33 cellular contexts compared by ENCODE assay signal in genomic region chr13:87168390-87168789, GRCh38.
"Had no signal": no experiment of that assay in that cellular context is flagged by ENCODE, and none has a peak within 500 bp of the region (broad histone marks: within the 10 kb centered on the region; RNA-seq: fewer than 3 reads in every experiment).

No MANE protein-coding gene starts in this region.

- H3K27ac ChIP-seq: adrenal gland, body of pancreas, epithelial cell of prostate, esophagus squamous epithelium, gastroesophageal sphincter had no signal

- H3K27me3 ChIP-seq: adrenal gland, body of pancreas, esophagus squamous epithelium, gastroesophageal sphincter had no signal

- FAIRE-seq: colon, endometrium, endothelial cell of umbilical vein had no signal

- H3K9me3 ChIP-seq: adrenal gland, body of pancreas, esophagus squamous epithelium, gastroesophageal sphincter had no signal

- H3K4me1 Mint-ChIP-seq: activated CD4-positive, alpha-beta T cell treated with anti-CD3 and anti-CD28 coated beads for 36 hours; activated CD4-positive, alpha-beta T cell treated with anti-CD3 and anti-CD28 coated beads, Interleukin-2, amount 10 ng/mL, durations not matched to agents 24 days and 14 days; activated CD8-positive, alpha-beta memory T cell treated with anti-CD3 and anti-CD28 coated beads, Interleukin-2, amount 10 ng/mL, durations not matched to agents 7 days and 5 days; activated naive CD4-positive, alpha-beta T cell treated with anti-CD3 and anti-CD28 coated beads, Interleukin-2, amount 50 U/mL, for 24 hours; activated naive CD8-positive, alpha-beta T cell treated with anti-CD3 and anti-CD28 coated beads for 36 hours; activated naive CD8-positive, alpha-beta T cell treated with anti-CD3 and anti-CD28 coated beads, Interleukin-2, amount 50 U/mL, for 24 hours had no signal

- H3K36me3 ChIP-seq: adrenal gland, esophagus squamous epithelium, gastroesophageal sphincter had no signal

- H3K4me3 ChIP-seq: adrenal gland, body of pancreas, esophagus squamous epithelium, gastroesophageal sphincter had no signal

- DNase-seq: activated CD4-positive, alpha-beta memory T cell treated with anti-CD3 and anti-CD28 coated beads for 36 hours; activated CD4-positive, alpha-beta T cell treated with anti-CD3 and anti-CD28 coated beads for 36 hours; activated CD4-positive, alpha-beta T cell treated with anti-CD3 and anti-CD28 coated beads, Interleukin-2, amount 10 ng/mL, durations not matched to agents 24 days and 14 days; activated CD4-positive, CD25-positive, alpha-beta regulatory T cell; activated CD4-positive, CD25-positive, alpha-beta regulatory T cell treated with anti-CD3 and anti-CD28 coated beads, Interleukin-2, amount 50 U/mL, for 72 hours; activated CD8-positive, alpha-beta memory T cell treated with anti-CD3 and anti-CD28 coated beads, Interleukin-2, amount 10 ng/mL, durations not matched to agents 7 days and 5 days; activated CD8-positive, alpha-beta memory T cell treated with anti-CD3 and anti-CD28 coated beads, Interleukin-2, amount 50 U/mL, for 4 hours; activated CD8-positive, alpha-beta T cell treated with anti-CD3 and anti-CD28 coated beads, Interleukin-2, amount 10 ng/mL, durations not matched to agents 7 days and 5 days; activated effector memory CD4-positive, alpha-beta T cell treated with anti-CD3 and anti-CD28 coated beads, Interleukin-2, amount 50 U/mL, for 16 hours; activated naive CD4-positive, alpha-beta T cell treated with Interleukin-2 at 50 U/mL for 16 hours; activated naive CD8-positive, alpha-beta T cell treated with anti-CD3 and anti-CD28 coated beads for 36 hours; activated naive CD8-positive, alpha-beta T cell treated with anti-CD3 and anti-CD28 coated beads, Interleukin-2, amount 50 U/mL, for 24 hours; activated T-cell treated with anti-CD3 and anti-CD28 coated beads, Interleukin-2, amount 50 U/mL, for 1 hour; activated T-cell treated with anti-CD3 and anti-CD28 coated beads, Interleukin-2, amount 50 U/mL, for 48 hours; adrenal gland; anterior cingulate cortex; body of pancreas; caudate nucleus; cortex of kidney; dermis blood vessel endothelial cell; effector CD4-positive, alpha-beta T cell; effector memory CD8-positive, alpha-beta T cell; esophagus squamous epithelium; foreskin melanocyte; T-helper 2 cell had no signal

- H3K36me3 Mint-ChIP-seq: activated CD4-positive, alpha-beta memory T cell treated with anti-CD3 and anti-CD28 coated beads for 36 hours; activated CD8-positive, alpha-beta memory T cell treated with anti-CD3 and anti-CD28 coated beads, Interleukin-2, amount 10 ng/mL, durations not matched to agents 7 days and 5 days; activated naive CD4-positive, alpha-beta T cell treated with anti-CD3 and anti-CD28 coated beads, Interleukin-2, amount 50 U/mL, for 24 hours; activated naive CD8-positive, alpha-beta T cell treated with anti-CD3 and anti-CD28 coated beads for 36 hours had no signal

- H3K9me3 Mint-ChIP-seq: activated naive CD8-positive, alpha-beta T cell treated with anti-CD3 and anti-CD28 coated beads for 36 hours had no signal

- H3K4me3 Mint-ChIP-seq: activated CD4-positive, alpha-beta memory T cell treated with anti-CD3 and anti-CD28 coated beads for 36 hours; activated CD4-positive, alpha-beta T cell treated with anti-CD3 and anti-CD28 coated beads for 36 hours; activated CD4-positive, alpha-beta T cell treated with anti-CD3 and anti-CD28 coated beads, Interleukin-2, amount 10 ng/mL, durations not matched to agents 24 days and 14 days; activated CD8-positive, alpha-beta memory T cell treated with anti-CD3 and anti-CD28 coated beads, Interleukin-2, amount 10 ng/mL, durations not matched to agents 7 days and 5 days; activated CD8-positive, alpha-beta T cell treated with anti-CD3 and anti-CD28 coated beads, Interleukin-2, amount 10 ng/mL, durations not matched to agents 7 days and 5 days; activated naive CD4-positive, alpha-beta T cell treated with anti-CD3 and anti-CD28 coated beads, Interleukin-2, amount 50 U/mL, for 24 hours; activated naive CD8-positive, alpha-beta T cell treated with anti-CD3 and anti-CD28 coated beads for 36 hours; activated naive CD8-positive, alpha-beta T cell treated with anti-CD3 and anti-CD28 coated beads, Interleukin-2, amount 50 U/mL, for 24 hours; activated T-helper 1 cell treated with anti-CD3 and anti-CD28 coated beads, Interleukin-12 subunit alpha, Interleukin-12 subunit beta, Interleukin-2, Interleukin-4 antibody, amounts not matched to agents 30 ng/mL and 10 ng/mL and 1 ng/mL, durations not matched to agents 14 hours and 24 hours and 36 hours; effector memory CD8-positive, alpha-beta T cell had no signal

- ATAC-seq: activated CD4-positive, alpha-beta T cell treated with anti-CD3 and anti-CD28 coated beads for 36 hours; activated CD8-positive, alpha-beta memory T cell treated with anti-CD3 and anti-CD28 coated beads, Interleukin-2, amount 10 ng/mL, durations not matched to agents 7 days and 5 days; activated CD8-positive, alpha-beta T cell treated with anti-CD3 and anti-CD28 coated beads, Interleukin-2, amount 10 ng/mL, durations not matched to agents 7 days and 5 days; activated naive CD8-positive, alpha-beta T cell treated with anti-CD3 and anti-CD28 coated beads, Interleukin-2, amount 50 U/mL, for 24 hours; body of pancreas; effector memory CD8-positive, alpha-beta T cell; gastroesophageal sphincter had no signal

- H3K27ac Mint-ChIP-seq: activated CD4-positive, alpha-beta memory T cell treated with anti-CD3 and anti-CD28 coated beads for 36 hours; activated CD4-positive, alpha-beta T cell treated with anti-CD3 and anti-CD28 coated beads for 36 hours; activated CD4-positive, alpha-beta T cell treated with anti-CD3 and anti-CD28 coated beads, Interleukin-2, amount 10 ng/mL, durations not matched to agents 24 days and 14 days; activated CD8-positive, alpha-beta memory T cell treated with anti-CD3 and anti-CD28 coated beads, Interleukin-2, amount 10 ng/mL, durations not matched to agents 7 days and 5 days; activated CD8-positive, alpha-beta T cell treated with anti-CD3 and anti-CD28 coated beads, Interleukin-2, amount 10 ng/mL, durations not matched to agents 7 days and 5 days; activated naive CD4-positive, alpha-beta T cell treated with anti-CD3 and anti-CD28 coated beads, Interleukin-2, amount 50 U/mL, for 24 hours; activated naive CD8-positive, alpha-beta T cell treated with anti-CD3 and anti-CD28 coated beads for 36 hours; activated naive CD8-positive, alpha-beta T cell treated with anti-CD3 and anti-CD28 coated beads, Interleukin-2, amount 50 U/mL, for 24 hours; activated T-helper 1 cell treated with anti-CD3 and anti-CD28 coated beads, Interleukin-12 subunit alpha, Interleukin-12 subunit beta, Interleukin-2, Interleukin-4 antibody, amounts not matched to agents 30 ng/mL and 10 ng/mL and 1 ng/mL, durations not matched to agents 14 hours and 24 hours and 36 hours; activated T-helper 2 cell treated with anti-CD3 and anti-CD28 coated beads, Interferon-gamma antibody, Interleukin-2, Interleukin-4, amounts not matched to agents 10 μg/mL and 5 μg/mL and 100 μg/mL, durations not matched to agents 14 hours and 24 hours and 36 hours; effector memory CD8-positive, alpha-beta T cell had no signal

- H3K4me1 ChIP-seq: adrenal gland, body of pancreas, esophagus squamous epithelium, gastroesophageal sphincter had no signal

- H3K27me3 Mint-ChIP-seq: activated CD4-positive, alpha-beta memory T cell treated with anti-CD3 and anti-CD28 coated beads for 36 hours; activated CD4-positive, alpha-beta T cell treated with anti-CD3 and anti-CD28 coated beads for 36 hours; activated CD4-positive, alpha-beta T cell treated with anti-CD3 and anti-CD28 coated beads, Interleukin-2, amount 10 ng/mL, durations not matched to agents 24 days and 14 days; activated CD8-positive, alpha-beta memory T cell treated with anti-CD3 and anti-CD28 coated beads, Interleukin-2, amount 10 ng/mL, durations not matched to agents 7 days and 5 days; activated naive CD4-positive, alpha-beta T cell treated with anti-CD3 and anti-CD28 coated beads, Interleukin-2, amount 50 U/mL, for 24 hours; activated naive CD8-positive, alpha-beta T cell treated with anti-CD3 and anti-CD28 coated beads for 36 hours; activated naive CD8-positive, alpha-beta T cell treated with anti-CD3 and anti-CD28 coated beads, Interleukin-2, amount 50 U/mL, for 24 hours; effector memory CD8-positive, alpha-beta T cell had no signal
